1 cellular context compared by ENCODE assay signal in the genomic region with DNA sequence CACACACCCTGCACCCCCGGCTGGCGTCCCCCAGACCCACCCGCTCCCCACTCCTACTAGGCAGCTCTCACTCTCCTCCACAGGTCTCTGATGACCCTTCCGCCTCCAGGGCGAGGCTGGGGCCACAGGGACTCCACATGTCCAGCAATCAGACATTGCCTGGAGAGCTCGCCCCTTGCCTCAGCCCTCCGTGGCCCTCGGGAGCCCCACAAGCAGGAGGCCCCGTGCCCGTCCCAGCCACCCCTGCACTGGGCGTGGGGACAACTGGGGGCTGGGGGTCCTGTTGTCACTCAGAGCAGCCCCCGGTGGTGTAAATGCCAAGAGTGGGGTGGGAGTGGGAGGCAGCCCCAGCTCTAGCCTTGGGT.
TF ChIP-seq lines count a peak whose summit lies in the region.

No MANE protein-coding gene starts in this region.

TF ChIP-seq in H1, 55 proteins besides CTCF, POLR2A, EP300 and RAD21:
- TF ChIP-seq EGR1 (IDR thresholded peaks at IDR 0.05; ENCODE audit: borderline replicate concordance, low read depth, low read length): no peak
- no peak for TF ChIP-seq SIN3A (conservative IDR thresholded peaks at IDR 0.05 in 1 of 2, IDR thresholded peaks at IDR 0.05 in 1 of 2; ENCODE audit: low read depth in 1 of 2, low read length in 2 of 2)
- no peak for TF ChIP-seq RXRA (IDR thresholded peaks at IDR 0.05; ENCODE audit: insufficient read depth, low read depth, low read length)
- no peak for TF ChIP-seq TAF1 (IDR thresholded peaks at IDR 0.05; ENCODE audit: low read depth, low read length)
- no peak for TF ChIP-seq NANOG (IDR thresholded peaks at IDR 0.05; ENCODE audit: insufficient read depth, low read depth, low read length, poor library complexity, severe bottlenecking)
- TF ChIP-seq, protein P1, sequence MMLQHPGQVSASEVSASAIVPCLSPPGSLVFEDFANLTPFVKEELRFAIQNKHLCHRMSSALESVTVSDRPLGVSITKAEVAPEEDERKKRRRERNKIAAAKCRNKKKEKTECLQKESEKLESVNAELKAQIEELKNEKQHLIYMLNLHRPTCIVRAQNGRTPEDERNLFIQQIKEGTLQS (IDR thresholded peaks at IDR 0.05; ENCODE audit: insufficient read depth, low read depth, low read length): no peak
- no peak for TF ChIP-seq EZH2 (IDR thresholded peaks at IDR 0.05; ENCODE audit: low read depth, low read length, severe bottlenecking)
- no peak for TF ChIP-seq HDAC2 (IDR thresholded peaks at IDR 0.05; ENCODE audit: borderline replicate concordance in 1 of 2, low read depth in 2 of 2, low read length in 2 of 2)
